32 cellular contexts compared by ENCODE assay signal in genomic region chrX:154658957-154659356, GRCh38. TPM values are rescaled to one million over a fixed set of nuclear protein-coding genes. Genes with fewer than 3 reads are reported as not detected.
"Had no signal": no experiment of that assay in that cellular context is flagged by ENCODE, and none has a peak within 500 bp of the region (broad histone marks: within the 10 kb centered on the region; RNA-seq: fewer than 3 reads in every experiment).

No MANE protein-coding gene starts in this region.

- ATAC-seq: stimulated activated effector memory CD8-positive, alpha-beta T cell treated with anti-CD3 and anti-CD28 coated beads, Interleukin-12 subunit alpha, Interleukin-12 subunit beta, amount 100 ng/mL, for 72 hours; stimulated activated memory B cell treated with anti-CD40 and anti-IgM and Interleukin-4, amounts not matched to agents 10 μg/mL and 1 μg/mL and 100 μg/mL, for 72 hours; stimulated activated naive CD8-positive, alpha-beta T cell treated with anti-CD3 and anti-CD28 coated beads, Interleukin-15, amount 100 ng/mL, for 72 hours; stimulated activated naive CD8-positive, alpha-beta T cell treated with anti-CD3 and anti-CD28 coated beads, Interleukin-15, Interleukin-2, amounts not matched to agents 100 U/mL and 50 U/mL, for 24 hours; upper lobe of right lung had no signal

- DNase-seq: stimulated activated CD4-positive, alpha-beta T cell treated with anti-CD3 and anti-CD28 coated beads, Interleukin-2, amount 100 ng/mL, for 48 hours; stimulated activated CD4-positive, alpha-beta T cell treated with anti-CD3 and anti-CD28 coated beads, Interleukin-4, amount 100 ng/mL, for 1 hour; stimulated activated CD4-positive, alpha-beta T cell treated with anti-CD3 and anti-CD28 coated beads, Interleukin-4, amount 100 ng/mL, for 24 hours; stimulated activated CD4-positive, alpha-beta T cell treated with anti-CD3 and anti-CD28 coated beads, Interleukin-4, amount 100 ng/mL, for 4 hours; stimulated activated CD8-positive, alpha-beta memory T cell treated with anti-CD3 and anti-CD28 coated beads, Interleukin-4, amount 100 ng/mL, for 48 hours; stimulated activated naive CD4-positive, alpha-beta T cell; stimulated activated naive CD4-positive, alpha-beta T cell treated with Interleukin-2 at 50 U/mL for 16 hours; stimulated activated naive CD8-positive, alpha-beta T cell treated with anti-CD3 and anti-CD28 coated beads, Interleukin-15, amount 100 ng/mL, for 72 hours; stimulated activated naive CD8-positive, alpha-beta T cell treated with anti-CD3 and anti-CD28 coated beads, Interleukin-15, Interleukin-2, amounts not matched to agents 100 U/mL and 50 U/mL, for 24 hours; stomach; substantia nigra; testis; thyroid gland; tibial artery; transverse colon; trophoblast cell; upper lobe of left lung; upper lobe of right lung; uterus had no signal

- H3K4me3 Mint-ChIP-seq: stimulated activated effector memory CD8-positive, alpha-beta T cell treated with anti-CD3 and anti-CD28 coated beads, Interleukin-12 subunit alpha, Interleukin-12 subunit beta, amount 100 ng/mL, for 72 hours; stimulated activated memory B cell treated with anti-CD40 and anti-IgM and Interleukin-4, amounts not matched to agents 10 μg/mL and 1 μg/mL and 100 μg/mL, for 72 hours; stimulated activated naive CD8-positive, alpha-beta T cell treated with anti-CD3 and anti-CD28 coated beads, Interleukin-15, amount 100 ng/mL, for 72 hours; stimulated activated naive CD8-positive, alpha-beta T cell treated with anti-CD3 and anti-CD28 coated beads, Interleukin-15, Interleukin-2, amounts not matched to agents 100 ng/mL and 50 ng/mL, for 24 hours; type B pancreatic cell had no signal

- H3K4me1 Mint-ChIP-seq: stimulated activated naive CD8-positive, alpha-beta T cell treated with anti-CD3 and anti-CD28 coated beads, Interleukin-15, amount 100 ng/mL, for 72 hours had no signal

- H3K36me3 ChIP-seq: stomach, suprapubic skin, thoracic aorta, thyroid gland, tibial artery, tibial nerve, transverse colon, upper lobe of left lung, upper lobe of right lung, uterus, vagina had no signal

- H3K27ac Mint-ChIP-seq: stimulated activated effector memory CD8-positive, alpha-beta T cell treated with anti-CD3 and anti-CD28 coated beads, Interleukin-12 subunit alpha, Interleukin-12 subunit beta, amount 100 ng/mL, for 72 hours; stimulated activated memory B cell treated with anti-CD40 and anti-IgM and Interleukin-4, amounts not matched to agents 10 μg/mL and 1 μg/mL and 100 μg/mL, for 72 hours; stimulated activated naive CD8-positive, alpha-beta T cell treated with anti-CD3 and anti-CD28 coated beads, Interleukin-15, amount 100 ng/mL, for 72 hours; stimulated activated naive CD8-positive, alpha-beta T cell treated with anti-CD3 and anti-CD28 coated beads, Interleukin-15, Interleukin-2, amounts not matched to agents 100 ng/mL and 50 ng/mL, for 24 hours; type B pancreatic cell had no signal

- H3K27me3 Mint-ChIP-seq: stimulated activated memory B cell treated with anti-CD40 and anti-IgM and Interleukin-4, amounts not matched to agents 10 μg/mL and 1 μg/mL and 100 μg/mL, for 72 hours; stimulated activated naive CD8-positive, alpha-beta T cell treated with anti-CD3 and anti-CD28 coated beads, Interleukin-15, amount 100 ng/mL, for 72 hours; stimulated activated naive CD8-positive, alpha-beta T cell treated with anti-CD3 and anti-CD28 coated beads, Interleukin-15, Interleukin-2, amounts not matched to agents 100 ng/mL and 50 ng/mL, for 24 hours; type B pancreatic cell had no signal

- H3K36me3 Mint-ChIP-seq: stimulated activated effector memory CD8-positive, alpha-beta T cell treated with anti-CD3 and anti-CD28 coated beads, Interleukin-12 subunit alpha, Interleukin-12 subunit beta, amount 100 ng/mL, for 72 hours; stimulated activated memory B cell treated with anti-CD40 and anti-IgM and Interleukin-4, amounts not matched to agents 10 μg/mL and 1 μg/mL and 100 μg/mL, for 72 hours; type B pancreatic cell had no signal

- H3K27me3 ChIP-seq: stomach, suprapubic skin, testis, thyroid gland, tibial artery, tibial nerve, transverse colon, upper lobe of left lung, upper lobe of right lung, uterus, vagina had no signal

- H3K9me3 ChIP-seq: suprapubic skin, testis, thoracic aorta, thyroid gland, tibial nerve, transverse colon, upper lobe of right lung, uterus, vagina had no signal

- H3K27ac ChIP-seq: stomach, suprapubic skin, testis, thoracic aorta, thyroid gland, tibial artery, tibial nerve, transverse colon, upper lobe of left lung, upper lobe of right lung, uterus, vagina had no signal

- H3K4me1 ChIP-seq: stomach, suprapubic skin, testis, thyroid gland, tibial artery, tibial nerve, transverse colon, upper lobe of left lung, upper lobe of right lung, uterus, vagina had no signal

- H3K4me3 ChIP-seq: stomach, suprapubic skin, testis, thoracic aorta, thyroid gland, tibial artery, tibial nerve, transverse colon, upper lobe of left lung, upper lobe of right lung, uterus, vagina had no signal

- H3K9me3 Mint-ChIP-seq: stimulated activated naive CD8-positive, alpha-beta T cell treated with anti-CD3 and anti-CD28 coated beads, Interleukin-15, amount 100 ng/mL, for 72 hours; stimulated activated naive CD8-positive, alpha-beta T cell treated with anti-CD3 and anti-CD28 coated beads, Interleukin-15, Interleukin-2, amounts not matched to agents 100 ng/mL and 50 ng/mL, for 24 hours had no signal

RNA-seq across cellular contexts. Expression of gene CTAG2, which starts 5.6 kb away (rescaled TPM):
- total RNA-seq: stomach, subcutaneous adipose tissue, suprapubic skin, temporal lobe, thoracic aorta, thyroid gland, tibial nerve, transverse colon, upper lobe of left lung, upper lobe of right lung, ureter, urinary bladder, uterus, vagina had no signal
- polyA plus RNA-seq: urinary bladder had no signal

RNA-seq across cellular contexts. Expression of gene CTAG1B, which starts 39.9 kb away (rescaled TPM):
- total RNA-seq: stomach, subcutaneous adipose tissue, suprapubic skin, temporal lobe, thoracic aorta, thyroid gland, tibial nerve, transverse colon, upper lobe of left lung, upper lobe of right lung, ureter, urinary bladder, vagina had no signal
- polyA plus RNA-seq: stomach, thymus, urinary bladder had no signal
